ENCODE assay signal across 4 cellular contexts in genomic region chr14:103155013-103155412, GRCh38.
A peak's percentile ranks its signal among the peaks of the same experiment; 100 is the strongest.
TF ChIP-seq lines count a peak whose summit lies in the region.

No MANE protein-coding gene starts in this region.

TF ChIP-seq in A549, 52 proteins besides CTCF, POLR2A, EP300 and RAD21:
- no peak for TF ChIP-seq ZNF302 (CRISPR knock-in tag; IDR thresholded peaks at IDR 0.05)
- no peak for TF ChIP-seq FOSL2 (IDR thresholded peaks at IDR 0.05)
- peak; percentile 47 for TF ChIP-seq FOSL2 (CRISPR knock-in tag; IDR thresholded peaks at IDR 0.05)
- no peak for TF ChIP-seq RNF2 (IDR thresholded peaks at IDR 0.05; ENCODE audit: borderline replicate concordance, low read depth)
- no peak for TF ChIP-seq RCOR1 (IDR thresholded peaks at IDR 0.05; ENCODE audit: low read depth, low read length)
- TF ChIP-seq USF2 (IDR thresholded peaks at IDR 0.05): 0 out of 2 replicates have a peak, but pooled peaks have one; percentile 44
- TF ChIP-seq ESRRA (IDR thresholded peaks at IDR 0.05; ENCODE audit: borderline replicate concordance, low read length): no peak
- TF ChIP-seq KDM5A (IDR thresholded peaks at IDR 0.05): no peak
- peak; percentile 60 for TF ChIP-seq MAX (IDR thresholded peaks at IDR 0.05)
- no peak for TF ChIP-seq HOXB13 (CRISPR knock-in tag; IDR thresholded peaks at IDR 0.05; ENCODE audit: low read depth)
- TF ChIP-seq MYC (IDR thresholded peaks at IDR 0.05; ENCODE audit: borderline replicate concordance, low read length): 0 out of 2 replicates have a peak, but pooled peaks have one; percentile 45

TF ChIP-seq in IMR-90, 13 proteins besides CTCF, POLR2A, EP300 and RAD21:
- TF ChIP-seq CEBPB (IDR thresholded peaks at IDR 0.05; ENCODE audit: low read depth, low read length) (no peak), BHLHE40 (IDR thresholded peaks at IDR 0.05; ENCODE audit: low read depth, low read length) (no peak), SMC3 (IDR thresholded peaks at IDR 0.05; ENCODE audit: low read depth, low read length) (no peak), CHD1 (IDR thresholded peaks at IDR 0.05; ENCODE audit: low read depth, low read length) (no peak), MAFK (IDR thresholded peaks at IDR 0.05; ENCODE audit: low read depth, low read length) (no peak), MAZ (IDR thresholded peaks at IDR 0.05; ENCODE audit: borderline replicate concordance, low read depth, low read length) (no peak), RCOR1 (IDR thresholded peaks at IDR 0.05; ENCODE audit: insufficient replicate concordance, low read length) (no peak), ELK1 (IDR thresholded peaks at IDR 0.05; ENCODE audit: borderline replicate concordance, low read depth, low read length) (no peak), FOS (IDR thresholded peaks at IDR 0.05; ENCODE audit: low read depth, low read length) (no peak), MXI1 (IDR thresholded peaks at IDR 0.05; ENCODE audit: borderline replicate concordance, low read depth, low read length) (no peak), RFX5 (IDR thresholded peaks at IDR 0.05; ENCODE audit: low read depth, low read length) (no peak), USF2 (IDR thresholded peaks at IDR 0.05; ENCODE audit: low read depth, low read length) (no peak), NFE2L2 (IDR thresholded peaks at IDR 0.05; ENCODE audit: low read depth, low read length) (no peak)

TF ChIP-seq in K562, 482 proteins besides CTCF, POLR2A, EP300 and RAD21:
- TF ChIP-seq ZNF431 (CRISPR knock-in tag; IDR thresholded peaks at IDR 0.05) (no peak), ZNF174 (CRISPR knock-in tag; IDR thresholded peaks at IDR 0.05) (no peak), THRA (IDR thresholded peaks at IDR 0.05) (0 out of 2 replicates have a peak, but pooled peaks have one; percentile 31), CBFA2T2 (conservative IDR thresholded peaks at IDR 0.05) (no peak), SRSF3 (IDR thresholded peaks at IDR 0.05; ENCODE audit: insufficient read depth, low read length) (no peak), ZNF583 (CRISPR knock-in tag; IDR thresholded peaks at IDR 0.05) (no peak)
TF ChIP-seq in K562: peak in this region for 1.

TF ChIP-seq in HepG2, 621 proteins besides CTCF, POLR2A, EP300 and RAD21 (continues in another document):
- no peak for TF ChIP-seq ZNF33A (CRISPR knock-in tag; IDR thresholded peaks at IDR 0.05; ENCODE audit: borderline replicate concordance)
- no peak for TF ChIP-seq ZNF530 (CRISPR knock-in tag; IDR thresholded peaks at IDR 0.05; ENCODE audit: low read depth)
- no peak for TF ChIP-seq PRDM4 (CRISPR knock-in tag; IDR thresholded peaks at IDR 0.05; ENCODE audit: borderline replicate concordance)
- TF ChIP-seq NCOA2 (CRISPR knock-in tag; IDR thresholded peaks at IDR 0.05): peak; percentile 45; the same call in 1 of the 2 replicates
- no peak for TF ChIP-seq KDM5B (CRISPR knock-in tag; IDR thresholded peaks at IDR 0.05; ENCODE audit: borderline replicate concordance)
- TF ChIP-seq ATAD3A (CRISPR knock-in tag; IDR thresholded peaks at IDR 0.05): no peak
- TF ChIP-seq KLF16 (CRISPR knock-in tag; IDR thresholded peaks at IDR 0.05): no peak
- TF ChIP-seq SP1 (IDR thresholded peaks at IDR 0.05): no peak
- no peak for TF ChIP-seq SP1 (CRISPR knock-in tag; IDR thresholded peaks at IDR 0.05)
- TF ChIP-seq IRX3 (CRISPR knock-in tag; IDR thresholded peaks at IDR 0.05; ENCODE audit: borderline replicate concordance, low read depth): no peak
- TF ChIP-seq MED1 (CRISPR knock-in tag; IDR thresholded peaks at IDR 0.05): peak; percentile 56
- TF ChIP-seq PBX3 (CRISPR knock-in tag; IDR thresholded peaks at IDR 0.05; ENCODE audit: borderline replicate concordance): no peak
- TF ChIP-seq ZNF24 (IDR thresholded peaks at IDR 0.05): no peak
- TF ChIP-seq HDAC2 (CRISPR knock-in tag; IDR thresholded peaks at IDR 0.05): no peak
- no peak for TF ChIP-seq ZKSCAN5 (CRISPR knock-in tag; IDR thresholded peaks at IDR 0.05)
- TF ChIP-seq ZMYM3 (CRISPR knock-in tag; IDR thresholded peaks at IDR 0.05): no peak
- no peak for TF ChIP-seq NFRKB (IDR thresholded peaks at IDR 0.05)
- no peak for TF ChIP-seq JARID2 (CRISPR knock-in tag; IDR thresholded peaks at IDR 0.05; ENCODE audit: insufficient replicate concordance)
- no peak for TF ChIP-seq EZH2 (conservative IDR thresholded peaks at IDR 0.05; ENCODE audit: low read depth, low read length)
- TF ChIP-seq KLF6 (CRISPR knock-in tag; IDR thresholded peaks at IDR 0.05): no peak
- peak; percentile 97 for TF ChIP-seq RXRA (CRISPR knock-in tag; IDR thresholded peaks at IDR 0.05)
- TF ChIP-seq ZNF382 (CRISPR knock-in tag; IDR thresholded peaks at IDR 0.05; ENCODE audit: borderline replicate concordance): no peak
- no peak for TF ChIP-seq SETDB1 (CRISPR knock-in tag; IDR thresholded peaks at IDR 0.05; ENCODE audit: borderline replicate concordance)
- TF ChIP-seq ZIK1 (CRISPR knock-in tag; IDR thresholded peaks at IDR 0.05; ENCODE audit: borderline replicate concordance, low read depth): no peak
- no peak for TF ChIP-seq NFYB (CRISPR knock-in tag; IDR thresholded peaks at IDR 0.05)
- peak; percentile 40; the same call in 1 of the 2 replicates for TF ChIP-seq MAX (IDR thresholded peaks at IDR 0.05)
- no peak for TF ChIP-seq ZNF773 (CRISPR knock-in tag; IDR thresholded peaks at IDR 0.05; ENCODE audit: borderline replicate concordance)
- TF ChIP-seq STAG1 (CRISPR knock-in tag; IDR thresholded peaks at IDR 0.05): no peak
- TF ChIP-seq EHMT2 (IDR thresholded peaks at IDR 0.05; ENCODE audit: borderline replicate concordance, low read depth, low read length): no peak
- TF ChIP-seq ZNF484 (CRISPR knock-in tag; IDR thresholded peaks at IDR 0.05; ENCODE audit: borderline replicate concordance, low read depth): no peak
- TF ChIP-seq GATAD2A (CRISPR knock-in tag; IDR thresholded peaks at IDR 0.05): peak; percentile 15; the same call in 1 of the 2 replicates
- no peak for TF ChIP-seq HNRNPUL1 (IDR thresholded peaks at IDR 0.05; ENCODE audit: low read depth, low read length)
- no peak for TF ChIP-seq TBP (CRISPR knock-in tag; IDR thresholded peaks at IDR 0.05)
- TF ChIP-seq DZIP1 (CRISPR knock-in tag; IDR thresholded peaks at IDR 0.05): no peak
- no peak for TF ChIP-seq PRDM10 (CRISPR knock-in tag; IDR thresholded peaks at IDR 0.05; ENCODE audit: low read depth)
- TF ChIP-seq HNRNPL (IDR thresholded peaks at IDR 0.05; ENCODE audit: low read depth, low read length): peak; percentile 87
- TF ChIP-seq U2AF2 (IDR thresholded peaks at IDR 0.05; ENCODE audit: low read depth, low read length): no peak
- peak; percentile 48 for TF ChIP-seq ZNF687 (CRISPR knock-in tag; IDR thresholded peaks at IDR 0.05)
- no peak for TF ChIP-seq ZNF550 (CRISPR knock-in tag; IDR thresholded peaks at IDR 0.05; ENCODE audit: borderline replicate concordance)
- TF ChIP-seq ZBTB14 (CRISPR knock-in tag; IDR thresholded peaks at IDR 0.05): no peak
- no peak for TF ChIP-seq PAWR (CRISPR knock-in tag; IDR thresholded peaks at IDR 0.05; ENCODE audit: borderline replicate concordance)
